In genomic region chr7:129376076-129376777, GRCh38 we compare ENCODE assay signal across 8 cellular contexts. TPM values are rescaled to one million over a fixed set of nuclear protein-coding genes. Genes with fewer than 3 reads are reported as not detected.
DNase-seq lines count a peak whose midpoint lies in the region; ATAC-seq and TF ChIP-seq lines count a peak whose summit lies in the region.

No MANE protein-coding gene starts in this region.

- no peaks in the 10 kb centered on the region for H3K9me3 ChIP-seq in psoas muscle

- peaks cover 2 to 11% of the 10 kb centered on the region in 2 donors for H3K36me3 ChIP-seq in psoas muscle (ENCODE audit: insufficient read depth in 1 of 2, low read depth in 1 of 2)

- H3K4me3 Mint-ChIP-seq in activated CD8-positive, alpha-beta T cell treated with anti-CD3 and anti-CD28 coated beads, Interleukin-2, amount 10 ng/mL, durations not matched to agents 7 days and 5 days = no peak overlapping the region

- no peaks in the 10 kb centered on the region for H3K27me3 ChIP-seq in psoas muscle (ENCODE audit: insufficient read depth in 3 of 3, low read length in 2 of 3)

- H3K4me3 ChIP-seq in psoas muscle = no peak overlapping the region

- CTCF ChIA-PET in activated CD8-positive, alpha-beta T cell treated with anti-CD3 and anti-CD28 coated beads, Interleukin-2, amount 10 ng/mL, durations not matched to agents 7 days and 5 days (lab: Charles Lee) = interaction anchor here (0.6 to 7.0 kb wide), 33 partner anchors 8 to 634 kb away, joined by 3 to 159 read pairs (median 4); partner anchors contain the start of gene STRIP2

- H3K4me1 Mint-ChIP-seq in activated CD8-positive, alpha-beta T cell treated with anti-CD3 and anti-CD28 coated beads, Interleukin-2, amount 10 ng/mL, durations not matched to agents 7 days and 5 days (ENCODE audit: low read depth) = peaks cover 16% of the 10 kb centered on the region

- WGBS in psoas muscle, 3 donors = 81 to 88% (median 83%) methylated on average over 6 of the region's 6 CpGs

- peak; percentile 32 for TF ChIP-seq CTCF in psoas muscle (IDR thresholded peaks at IDR 0.05)

- POLR2A ChIA-PET in activated CD8-positive, alpha-beta T cell treated with anti-CD3 and anti-CD28 coated beads, Interleukin-2, amount 10 ng/mL, durations not matched to agents 7 days and 5 days (lab: Charles Lee) = interaction anchor here (0.6 to 2.5 kb wide), 3 partner anchors 8 to 636 kb away, joined by 3 to 8 read pairs (median 3); partner anchors contain the start of gene TNPO3

- intact Hi-C loops in psoas muscle (cut with DNase I) = no loop called here

- H3K27me3 Mint-ChIP-seq in activated CD8-positive, alpha-beta T cell treated with anti-CD3 and anti-CD28 coated beads, Interleukin-2, amount 10 ng/mL, durations not matched to agents 7 days and 5 days (ENCODE audit: low read depth) = no peaks in the 10 kb centered on the region

- no peaks in the 10 kb centered on the region for H3K36me3 Mint-ChIP-seq in activated CD8-positive, alpha-beta T cell treated with anti-CD3 and anti-CD28 coated beads, Interleukin-2, amount 10 ng/mL, durations not matched to agents 7 days and 5 days (ENCODE audit: low read depth)

- H3K27ac ChIP-seq in psoas muscle = no peak overlapping the region

- H3K9me3 Mint-ChIP-seq in activated CD8-positive, alpha-beta T cell treated with anti-CD3 and anti-CD28 coated beads, Interleukin-2, amount 10 ng/mL, durations not matched to agents 7 days and 5 days (ENCODE audit: insufficient read depth) = peaks cover 3% of the 10 kb centered on the region

- no peaks in the 10 kb centered on the region for H3K4me1 ChIP-seq in psoas muscle

- H3K27ac Mint-ChIP-seq in activated CD8-positive, alpha-beta T cell treated with anti-CD3 and anti-CD28 coated beads, Interleukin-2, amount 10 ng/mL, durations not matched to agents 7 days and 5 days = no peak overlapping the region

- ATAC-seq in GM21737 (IDR thresholded peaks at IDR 0.05; ENCODE audit: unreplicated experiment) = peak; percentile 61
- peak; percentile 79 for ATAC-seq in activated CD8-positive, alpha-beta T cell treated with anti-CD3 and anti-CD28 coated beads, Interleukin-2, amount 10 ng/mL, durations not matched to agents 7 days and 5 days
- ATAC-seq in psoas muscle = peak; percentile 48 to 81 (median 74)
- ATAC-seq in HG02938 (IDR thresholded peaks at IDR 0.05; ENCODE audit: unreplicated experiment) = no peak

- DNase-seq in CD1c-positive myeloid dendritic cell (ENCODE audit: extremely low spot score) (peak; percentile 34), NCI-H2227 treated with DMSO at 0.1 percent for 48 hours (lab: John Stamatoyannopoulos, UW) (peak; percentile 18), fibroblast of peridontal ligament (ENCODE audit: extremely low read depth) (peak; percentile 20), psoas muscle (no peak), UCSD-AML1 (lab: John Stamatoyannopoulos, UW; ENCODE audit: unreplicated experiment) (no peak)
- DNase-seq in activated CD8-positive, alpha-beta T cell treated with anti-CD3 and anti-CD28 coated beads, Interleukin-2, amount 10 ng/mL, durations not matched to agents 7 days and 5 days = peak; percentile 61

RNA-seq across cellular contexts. Expression of gene STRIP2, which starts 58.0 kb away (rescaled TPM):
- total RNA-seq in activated CD8-positive, alpha-beta T cell treated with anti-CD3 and anti-CD28 coated beads, Interleukin-2, amount 10 ng/mL, durations not matched to agents 7 days and 5 days = 1 to 10 TPM; 6.6 to 7.1 TPM
- total RNA-seq in psoas muscle = 10 to 100 TPM; 46.6 to 94.4 (median 58.4) TPM
- 10 to 100 TPM; 14.5 to 42.6 (median 21.1) TPM for polyA plus RNA-seq in psoas muscle

Comparison
In these comparisons a context has a peak if more than half of its experiments do, and no peak if none do; other contexts are left out.
1. DNase-seq: peak in CD1c-positive myeloid dendritic cell (single experiment), NCI-H2227 treated with DMSO at 0.1 percent for 48 hours (single experiment), activated CD8-positive, alpha-beta T cell treated with anti-CD3 and anti-CD28 coated beads, Interleukin-2, amount 10 ng/mL, durations not matched to agents 7 days and 5 days (single experiment) and fibroblast of peridontal ligament (single experiment); none in psoas muscle (0 of 2) and UCSD-AML1 (single experiment).
2. RNA of gene STRIP2, which starts 58.0 kb away (total RNA-seq): 46.6 to 94.4 TPM in psoas muscle; 6.6 to 7.1 TPM in activated CD8-positive, alpha-beta T cell treated with anti-CD3 and anti-CD28 coated beads, Interleukin-2, amount 10 ng/mL, durations not matched to agents 7 days and 5 days; every median in the first group is over 4 times any median in the second.